ENCODE assay signal across 8 cellular contexts in genomic region chr9:136483589-136484152, GRCh38. TPM values are rescaled to one million over a fixed set of nuclear protein-coding genes. Genes with fewer than 3 reads are reported as not detected.
DNase-seq lines count a peak whose midpoint lies in the region; ATAC-seq and TF ChIP-seq lines count a peak whose summit lies in the region.

No MANE protein-coding gene starts in this region.

- DNase-seq in AML-193 (lab: John Stamatoyannopoulos, UW) (peak; percentile 78 to 80), NCI-H345 treated with DMSO at 0.1 percent for 48 hours (lab: John Stamatoyannopoulos, UW; ENCODE audit: unreplicated experiment) (peak; percentile 87), cerebellar cortex (ENCODE audit: low spot score) (peak; percentile 90), kidney epithelial cell (ENCODE audit: low read depth) (peak; percentile 42)
- peak; percentile 99 for DNase-seq in activated CD4-positive, CD25-positive, alpha-beta regulatory T cell treated with anti-CD3 and anti-CD28 coated beads, Interleukin-2, amount 50 U/mL, for 72 hours
- peak; percentile 96 for DNase-seq in stimulated activated CD4-positive, alpha-beta T cell treated with anti-CD3 and anti-CD28 coated beads, Interleukin-15, amount 100 ng/mL, for 24 hours

- TF ChIP-seq CTCF in kidney epithelial cell (IDR thresholded peaks at IDR 0.05; ENCODE audit: insufficient read depth, low read length, poor library complexity, severe bottlenecking) = no peak

- ATAC-seq in GM19035 (IDR thresholded peaks at IDR 0.05; ENCODE audit: unreplicated experiment) (peak; percentile 72), HG03280 (IDR thresholded peaks at IDR 0.05; ENCODE audit: unreplicated experiment) (peak; percentile 62)

- H3K27me3 ChIP-seq in kidney epithelial cell (ENCODE audit: control insufficient read depth, insufficient read depth, low read length) = peaks cover 2% of the 10 kb centered on the region

- H3K36me3 ChIP-seq in kidney epithelial cell (ENCODE audit: control insufficient read depth, insufficient read depth, low read length) = peaks cover 1% of the 10 kb centered on the region

- peak overlapping the region; percentile 60 for H3K4me3 ChIP-seq in kidney epithelial cell (ENCODE audit: low read depth, low read length)

RNA-seq across cellular contexts. Expression of gene SEC16A, which starts 0.8 kb away (rescaled TPM):
- 64.5 and 74.9 TPM in 2 replicates for total RNA-seq in kidney epithelial cell

RNA-seq across cellular contexts. Expression of gene INPP5E, which starts 44.0 kb away (rescaled TPM):
- total RNA-seq in kidney epithelial cell = 14.5 and 20.6 TPM in 2 replicates

Comparison
In these comparisons a context has a peak if more than half of its experiments do, and no peak if none do; other contexts are left out.
1. Peak in every context shown above with its lines: DNase-seq, ATAC-seq and H3K4me3 ChIP-seq.
2. DNase-seq: peak in every context shown above with its lines; median percentile 99 in activated CD4-positive, CD25-positive, alpha-beta regulatory T cell treated with anti-CD3 and anti-CD28 coated beads, Interleukin-2, amount 50 U/mL, for 72 hours; 96 in stimulated activated CD4-positive, alpha-beta T cell treated with anti-CD3 and anti-CD28 coated beads, Interleukin-15, amount 100 ng/mL, for 24 hours; 90 in cerebellar cortex; 87 in NCI-H345 treated with DMSO at 0.1 percent for 48 hours; 79 in AML-193; 42 in kidney epithelial cell.